ENCODE assay signal across 8 cellular contexts in genomic region chr5:147310059-147310704, GRCh38.
DNase-seq lines count a peak whose midpoint lies in the region; ATAC-seq and TF ChIP-seq lines count a peak whose summit lies in the region.

No MANE protein-coding gene starts in this region.

- H3K4me1 Mint-ChIP-seq in T-helper 2 cell treated with Interferon-gamma antibody and Interleukin-4, amounts not matched to agents 5 μg/mL and 100 μg/mL, for 36 hours (ENCODE audit: low read depth), result no peaks in the 10 kb centered on the region

- no peaks in the 10 kb centered on the region for H3K9me3 Mint-ChIP-seq in T-helper 2 cell treated with Interferon-gamma antibody and Interleukin-4, amounts not matched to agents 5 μg/mL and 100 μg/mL, for 36 hours

- TF ChIP-seq CTCF in colonic mucosa (IDR thresholded peaks at IDR 0.05), result no peak

- no peaks in the 10 kb centered on the region for H3K27me3 ChIP-seq in colonic mucosa

- peak overlapping the region; percentile 9 for H3K27ac ChIP-seq in colonic mucosa

- no peaks in the 10 kb centered on the region for H3K27me3 Mint-ChIP-seq in T-helper 2 cell treated with Interferon-gamma antibody and Interleukin-4, amounts not matched to agents 5 μg/mL and 100 μg/mL, for 36 hours (ENCODE audit: low read depth)

- no peaks in the 10 kb centered on the region for H3K9me3 ChIP-seq in colonic mucosa

- H3K36me3 Mint-ChIP-seq in T-helper 2 cell treated with Interferon-gamma antibody and Interleukin-4, amounts not matched to agents 5 μg/mL and 100 μg/mL, for 36 hours (ENCODE audit: low read depth), result no peaks in the 10 kb centered on the region

- no peak overlapping the region for H3K27ac Mint-ChIP-seq in T-helper 2 cell treated with Interferon-gamma antibody and Interleukin-4, amounts not matched to agents 5 μg/mL and 100 μg/mL, for 36 hours

- intact Hi-C loops in colonic mucosa (cut with DNase I), result no loop called here

- ATAC-seq in HG03175 (IDR thresholded peaks at IDR 0.05; ENCODE audit: unreplicated experiment) (no peak), HG02610 (IDR thresholded peaks at IDR 0.05; ENCODE audit: unreplicated experiment) (no peak)

- DNase-seq in GM04504 (ENCODE audit: low read depth) (peak; percentile 24), NCI-H510A (lab: John Stamatoyannopoulos, UW) (peak; percentile 74), colonic mucosa (peak; percentile 87), midbrain (lab: John Stamatoyannopoulos, UW) (peak; percentile 56), SKM-1 treated with dmso at 0.1 percent for 144 hours (lab: John Stamatoyannopoulos, UW; ENCODE audit: unreplicated experiment) (no peak)
- no peak for DNase-seq in T-helper 2 cell treated with Interferon-gamma antibody and Interleukin-4, amounts not matched to agents 5 μg/mL and 100 μg/mL, for 36 hours (ENCODE audit: low spot score)

- H3K4me3 Mint-ChIP-seq in T-helper 2 cell treated with Interferon-gamma antibody and Interleukin-4, amounts not matched to agents 5 μg/mL and 100 μg/mL, for 36 hours, result no peak overlapping the region

- no peaks in the 10 kb centered on the region for H3K36me3 ChIP-seq in colonic mucosa

- H3K4me1 ChIP-seq in colonic mucosa, result no peaks in the 10 kb centered on the region

- H3K4me3 ChIP-seq in colonic mucosa, result no peak overlapping the region

- H3K9ac ChIP-seq in colonic mucosa (ENCODE audit: low read depth in 2 of 2, low read length in 2 of 2), result no peak overlapping the region

Comparison
In these comparisons a context has a peak if more than half of its experiments do, and no peak if none do; other contexts are left out.
1. DNase-seq: peak in GM04504 (single experiment), NCI-H510A (single experiment), colonic mucosa (single experiment) and midbrain (single experiment); none in T-helper 2 cell treated with Interferon-gamma antibody and Interleukin-4, amounts not matched to agents 5 μg/mL and 100 μg/mL, for 36 hours (single experiment) and SKM-1 treated with dmso at 0.1 percent for 144 hours (single experiment).